ENCODE assay signal across 8 cellular contexts in genomic region chr6:14799928-14800327, GRCh38.
DNase-seq lines count a peak whose midpoint lies in the region; ATAC-seq and TF ChIP-seq lines count a peak whose summit lies in the region.

No MANE protein-coding gene starts in this region.

- H3K4me1 Mint-ChIP-seq in WTC11: peaks cover 41% of the 10 kb centered on the region

- ATAC-seq in GM21786 (IDR thresholded peaks at IDR 0.05; ENCODE audit: unreplicated experiment): peak; percentile 56
- ATAC-seq in WTC11: peak; percentile 90
- ATAC-seq in HG03139 (IDR thresholded peaks at IDR 0.05; ENCODE audit: unreplicated experiment): no peak

- no peak overlapping the region for H3K27ac ChIP-seq in ovary

- H3K27me3 ChIP-seq in ovary: no peaks in the 10 kb centered on the region

- H3K4me3 ChIP-seq in fibroblast of villous mesenchyme (ENCODE audit: low read depth, low read length) (no peak overlapping the region), ovary (no peak overlapping the region)

- DNase-seq in DMS 273 treated with DMSO at 0.1 percent for 48 hours (lab: John Stamatoyannopoulos, UW) (peak; percentile 50), NCI-H1930 (lab: John Stamatoyannopoulos, UW) (peak; percentile 15 to 48), WTC11 (ENCODE audit: low spot score) (peak; percentile 43), fibroblast of villous mesenchyme (ENCODE audit: low read depth) (peak; percentile 95), ovary (peak; percentile 70 to 85 (median 80)), GOT3 (lab: John Stamatoyannopoulos, UW) (no peak)

- no peak for TF ChIP-seq POLR2A in ovary (IDR thresholded peaks at IDR 0.05)

- TF ChIP-seq CTCF in WTC11 (IDR thresholded peaks at IDR 0.05) (no peak), fibroblast of villous mesenchyme (IDR thresholded peaks at IDR 0.05; ENCODE audit: insufficient read depth, low read depth, low read length) (no peak), ovary (IDR thresholded peaks at IDR 0.05) (no peak)

- no peaks in the 10 kb centered on the region for H3K36me3 ChIP-seq in ovary

- H3K4me3 Mint-ChIP-seq in WTC11: no peak overlapping the region

- H3K27me3 Mint-ChIP-seq in WTC11 (ENCODE audit: low read depth): peaks cover 15% of the 10 kb centered on the region

- POLR2A ChIA-PET in WTC11 (lab: Charles Lee): no interaction called here

- peaks cover 21% of the 10 kb centered on the region for H3K36me3 Mint-ChIP-seq in WTC11

- H3K27ac Mint-ChIP-seq in WTC11: no peak overlapping the region; the same call in 1 of the 2 replicates

- intact Hi-C loops in ovary (cut with DNase I): no loop called here

- H3K9me3 ChIP-seq in ovary: no peaks in the 10 kb centered on the region

- CTCF ChIA-PET in WTC11 (lab: Charles Lee): no interaction called here

- peaks cover 4% of the 10 kb centered on the region for H3K4me1 ChIP-seq in ovary (ENCODE audit: insufficient read depth)

- peaks cover 18% of the 10 kb centered on the region for H3K9me3 Mint-ChIP-seq in WTC11

- no peak for TF ChIP-seq EP300 in ovary (IDR thresholded peaks at IDR 0.05)

TF ChIP-seq in WTC11, 78 proteins besides CTCF, POLR2A, EP300 and RAD21:
- TF ChIP-seq TP53 (CRISPR knock-in tag; IDR thresholded peaks at IDR 0.05) (no peak), PRDM15 (CRISPR knock-in tag; IDR thresholded peaks at IDR 0.05) (no peak), RORB (CRISPR knock-in tag; IDR thresholded peaks at IDR 0.05) (no peak), ZNF416 (CRISPR knock-in tag; IDR thresholded peaks at IDR 0.05) (no peak), FOXK1 (CRISPR knock-in tag; IDR thresholded peaks at IDR 0.05) (peak; percentile 43; the same call in 1 of the 2 replicates), PRRX2 (CRISPR knock-in tag; IDR thresholded peaks at IDR 0.05) (no peak), SMAD3 (CRISPR knock-in tag; IDR thresholded peaks at IDR 0.05; ENCODE audit: borderline replicate concordance) (no peak), NFYB (CRISPR knock-in tag; conservative IDR thresholded peaks at IDR 0.05; ENCODE audit: low read depth) (peak; percentile 54), USF2 (CRISPR knock-in tag; IDR thresholded peaks at IDR 0.05) (peak; percentile 96)
- TF ChIP-seq, protein P1, sequence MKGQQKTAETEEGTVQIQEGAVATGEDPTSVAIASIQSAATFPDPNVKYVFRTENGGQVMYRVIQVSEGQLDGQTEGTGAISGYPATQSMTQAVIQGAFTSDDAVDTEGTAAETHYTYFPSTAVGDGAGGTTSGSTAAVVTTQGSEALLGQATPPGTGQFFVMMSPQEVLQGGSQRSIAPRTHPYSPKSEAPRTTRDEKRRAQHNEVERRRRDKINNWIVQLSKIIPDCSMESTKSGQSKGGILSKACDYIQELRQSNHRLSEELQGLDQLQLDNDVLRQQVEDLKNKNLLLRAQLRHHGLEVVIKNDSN (CRISPR knock-in tag; IDR thresholded peaks at IDR 0.05): peak; percentile 95
